15 cellular contexts compared by ENCODE assay signal in genomic region chr2:219174801-219175200, GRCh38. TPM values are rescaled to one million over a fixed set of nuclear protein-coding genes. Genes with fewer than 3 reads are reported as not detected.
DNase-seq lines count a peak whose midpoint lies in the region; ATAC-seq, FAIRE-seq and TF ChIP-seq lines count a peak whose summit lies in the region.
"Had no signal": no experiment of that assay in that cellular context is flagged by ENCODE, and none has a peak within 500 bp of the region (broad histone marks: within the 10 kb centered on the region; RNA-seq: fewer than 3 reads in every experiment).

No MANE protein-coding gene starts in this region.

- H3K4me1 ChIP-seq in hepatocyte (ENCODE audit: insufficient read depth) (peaks cover 17% of the 10 kb centered on the region), A673 (ENCODE audit: insufficient read depth, low read length, poor library complexity, severe bottlenecking) (peaks cover 5% of the 10 kb centered on the region), pancreas (peaks cover 15 to 19% (median 17%) of the 10 kb centered on the region in 3 donors)

- no peak overlapping the region for H2AFZ ChIP-seq in hepatocyte

- no peak for TF ChIP-seq CTCF in VCaP (conservative IDR thresholded peaks at IDR 0.05)
- no peak for TF ChIP-seq CTCF in hepatocyte (IDR thresholded peaks at IDR 0.05; ENCODE audit: poor library complexity)
- no peak for TF ChIP-seq CTCF in A673 (conservative IDR thresholded peaks at IDR 0.05; ENCODE audit: low read depth, low read length)
- no peak for TF ChIP-seq CTCF in pancreas (IDR thresholded peaks at IDR 0.05)

- CTCF ChIA-PET in A673 (lab: Charles Lee) = no interaction called here

- ATAC-seq in stimulated activated memory B cell treated with anti-CD40 and anti-IgM and Interleukin-4, amounts not matched to agents 10 μg/mL and 1 μg/mL and 100 μg/mL, for 72 hours = no peak
- no peak for ATAC-seq in GM21737 (IDR thresholded peaks at IDR 0.05; ENCODE audit: unreplicated experiment)
- ATAC-seq in pancreas = no peak
- ATAC-seq: psoas muscle had no signal

- peaks cover 60% of the 10 kb centered on the region for H3K4me1 Mint-ChIP-seq in activated T-cell treated with anti-CD3 and anti-CD28 coated beads, Interleukin-2, amount 50 U/mL, for 24 hours (ENCODE audit: low read depth)
- peaks cover 73% of the 10 kb centered on the region for H3K4me1 Mint-ChIP-seq in stimulated activated memory B cell treated with anti-CD40 and anti-IgM and Interleukin-4, amounts not matched to agents 10 μg/mL and 1 μg/mL and 100 μg/mL, for 72 hours

- no peak for FAIRE-seq in pancreas (lab: Jason Lieb, UNC)

- peaks cover 10% of the 10 kb centered on the region for H4K20me1 ChIP-seq in hepatocyte (ENCODE audit: insufficient read depth, poor library complexity, severe bottlenecking)

- H3K4me3 Mint-ChIP-seq in activated T-cell treated with anti-CD3 and anti-CD28 coated beads, Interleukin-2, amount 50 U/mL, for 24 hours = peak overlapping the region; percentile 92
- H3K4me3 Mint-ChIP-seq in stimulated activated memory B cell treated with anti-CD40 and anti-IgM and Interleukin-4, amounts not matched to agents 10 μg/mL and 1 μg/mL and 100 μg/mL, for 72 hours = peak overlapping the region; percentile 35

- H3K27ac ChIP-seq in VCaP = peak overlapping the region; percentile 98
- no peak overlapping the region for H3K27ac ChIP-seq in hepatocyte
- no peak overlapping the region for H3K27ac ChIP-seq in A673 (ENCODE audit: low read depth, low read length, poor library complexity, severe bottlenecking)
- no peak overlapping the region for H3K27ac ChIP-seq in pancreas
- H3K27ac ChIP-seq: suprapubic skin had no signal

- H3K9me2 ChIP-seq in hepatocyte (replicated peaks; ENCODE audit: insufficient read depth) = no peaks in the 10 kb centered on the region

- no peaks in the 10 kb centered on the region for H3K27me3 ChIP-seq in hepatocyte
- H3K27me3 ChIP-seq in A673 (replicated peaks; ENCODE audit: insufficient read depth, low read depth, low read length, poor library complexity) = no peaks in the 10 kb centered on the region
- no peaks in the 10 kb centered on the region for H3K27me3 ChIP-seq in pancreas
- H3K27me3 ChIP-seq: suprapubic skin had no signal

- peak overlapping the region; percentile 84 for H3K4me2 ChIP-seq in hepatocyte

- H3K4me3 ChIP-seq in hepatocyte (no peak overlapping the region), A673 (ENCODE audit: low read depth, low read length, poor library complexity, severe bottlenecking) (no peak overlapping the region), pancreas (no peak overlapping the region)

- intact Hi-C loops in A673 (cut with micrococcal nuclease; ENCODE audit: unreplicated experiment) = loop anchor here (5.0 kb wide), 2 partner anchors 42 to 122 kb away; partner anchors contain the start of gene ABCB6
- intact Hi-C loops in pancreas (cut with DNase I) = loop anchor here in 2 of 3 donors (5.0 kb wide), 2 partner anchors 118 to 122 kb away; no protein-coding TSS in a partner anchor

- H3K79me2 ChIP-seq in hepatocyte = peaks cover 35% of the 10 kb centered on the region

- POLR2A ChIA-PET in A673 (lab: Charles Lee; ENCODE audit: low non-redundant PET) = no interaction called here

- WGBS in hepatocyte (ENCODE audit: low lambda C conversion rate, missing lambda C conversion rate) = 90% methylated on average over 7 of the region's 7 CpGs
- 80 to 87% methylated on average over 7 of the region's 7 CpGs for WGBS in pancreas, 2 donors

- peaks cover 72% of the 10 kb centered on the region for H3K36me3 Mint-ChIP-seq in activated T-cell treated with anti-CD3 and anti-CD28 coated beads, Interleukin-2, amount 50 U/mL, for 24 hours (ENCODE audit: low read depth)
- peaks cover 35% of the 10 kb centered on the region for H3K36me3 Mint-ChIP-seq in stimulated activated memory B cell treated with anti-CD40 and anti-IgM and Interleukin-4, amounts not matched to agents 10 μg/mL and 1 μg/mL and 100 μg/mL, for 72 hours

- H3K9me3 Mint-ChIP-seq in activated T-cell treated with anti-CD3 and anti-CD28 coated beads, Interleukin-2, amount 50 U/mL, for 24 hours = no peaks in the 10 kb centered on the region
- H3K9me3 Mint-ChIP-seq in stimulated activated memory B cell treated with anti-CD40 and anti-IgM and Interleukin-4, amounts not matched to agents 10 μg/mL and 1 μg/mL and 100 μg/mL, for 72 hours = no peaks in the 10 kb centered on the region

- H3K9me3 ChIP-seq in hepatocyte (ENCODE audit: low read depth) = no peaks in the 10 kb centered on the region
- H3K9me3 ChIP-seq in A673 (ENCODE audit: low read depth, low read length, poor library complexity, severe bottlenecking) = no peaks in the 10 kb centered on the region
- H3K9me3 ChIP-seq in pancreas = no peaks in the 10 kb centered on the region
- H3K9me3 ChIP-seq: psoas muscle, suprapubic skin had no signal

- no peaks in the 10 kb centered on the region for H3K36me3 ChIP-seq in hepatocyte (replicated peaks; ENCODE audit: insufficient read depth, low read depth)
- peaks cover 4% of the 10 kb centered on the region for H3K36me3 ChIP-seq in A673 (ENCODE audit: insufficient read depth, low read length, poor library complexity, severe bottlenecking)
- peaks cover 0 to 28% (median 0%) of the 10 kb centered on the region in 3 donors for H3K36me3 ChIP-seq in pancreas

- H3K27me3 Mint-ChIP-seq in activated T-cell treated with anti-CD3 and anti-CD28 coated beads, Interleukin-2, amount 50 U/mL, for 24 hours = no peaks in the 10 kb centered on the region
- H3K27me3 Mint-ChIP-seq in stimulated activated memory B cell treated with anti-CD40 and anti-IgM and Interleukin-4, amounts not matched to agents 10 μg/mL and 1 μg/mL and 100 μg/mL, for 72 hours = no peaks in the 10 kb centered on the region

- no peak for DNase-seq in activated T-cell treated with anti-CD3 and anti-CD28 coated beads, Interleukin-2, amount 50 U/mL, for 24 hours
- no peak for DNase-seq in activated T-cell treated with anti-CD3 and anti-CD28 coated beads, Interleukin-2, amount 50 U/mL, for 48 hours
- DNase-seq in hepatocyte (ENCODE audit: low spot score) = no peak
- DNase-seq in A673 (ENCODE audit: low spot score) = no peak
- DNase-seq in pancreas = no peak
- DNase-seq: islet precursor cell, NCI-H146, NCI-H226, psoas muscle, SHP77, T1000 had no signal

- no TSS peak for BruUV-seq in A673 (replicated peaks; lab: Mats Ljungman, UMichigan)

- H3K27ac Mint-ChIP-seq in activated T-cell treated with anti-CD3 and anti-CD28 coated beads, Interleukin-2, amount 50 U/mL, for 24 hours = peak overlapping the region; percentile 73
- peak overlapping the region; percentile 99 for H3K27ac Mint-ChIP-seq in stimulated activated memory B cell treated with anti-CD40 and anti-IgM and Interleukin-4, amounts not matched to agents 10 μg/mL and 1 μg/mL and 100 μg/mL, for 72 hours

RNA-seq across cellular contexts. Expression of gene CNPPD1, which starts 1.9 kb away (rescaled TPM):
- total RNA-seq in hepatocyte = 25.8 and 34.0 TPM in 2 replicates
- polyA plus RNA-seq in hepatocyte = 49.4 and 50.8 TPM in 2 replicates
- total RNA-seq in A673 (2021) = 38.0 and 40.3 TPM in 2 replicates
- total RNA-seq in pancreas = 10 to 100 TPM; 20.1 to 32.9 (median 26.1) TPM
- 10 to 100 TPM; 23.6 to 28.0 TPM for polyA plus RNA-seq in pancreas

RNA-seq across cellular contexts. Expression of gene RETREG2, which starts 3.3 kb away (rescaled TPM):
- total RNA-seq in hepatocyte (89.1 and 93.3 TPM in 2 replicates), A673 (2021) (53.1 and 59.0 TPM in 2 replicates), pancreas (10 to 100 TPM; 38.7 to 59.4 (median 46.2) TPM)
- polyA plus RNA-seq in hepatocyte (81.0 and 90.7 TPM in 2 replicates), pancreas (10 to 100 TPM; 31.6 to 59.0 TPM)

RNA-seq across cellular contexts. Expression of gene SLC23A3, which starts 5.0 kb away (rescaled TPM):
- total RNA-seq in hepatocyte (1.4 and 1.5 TPM in 2 replicates), A673 (2021) (1.9 and 2.2 TPM in 2 replicates), pancreas (1 to 10 TPM in 1 of 6 donors, under 1 TPM in 5; 0.16 to 2.4 (median 0.68) TPM)
- polyA plus RNA-seq in hepatocyte (0.80 and 1.1 TPM in 2 replicates), pancreas (1 to 10 TPM; 1.8 to 3.0 TPM)

RNA-seq across cellular contexts. Expression of gene NHEJ1, which starts 14.2 kb away (rescaled TPM):
- total RNA-seq in hepatocyte (27.8 and 28.2 TPM in 2 replicates), A673 (2021) (16.6 and 18.0 TPM in 2 replicates), pancreas (1 to 10 TPM; 3.9 to 8.7 (median 7.4) TPM)
- polyA plus RNA-seq in hepatocyte (18.1 and 18.2 TPM in 2 replicates), pancreas (1 to 10 TPM; 4.1 to 4.2 TPM)

RNA-seq across cellular contexts. Expression of gene ZFAND2B, which starts 31.8 kb away (rescaled TPM):
- total RNA-seq in hepatocyte (38.7 and 58.1 TPM in 2 replicates), A673 (2021) (20.0 and 23.7 TPM in 2 replicates), pancreas (10 to 100 TPM; 18.9 to 28.2 (median 23.6) TPM)
- polyA plus RNA-seq in hepatocyte (55.1 and 65.4 TPM in 2 replicates), pancreas (10 to 100 TPM; 39.0 to 66.9 TPM)
